Comparison of ENCODE assay signal across 34 cellular contexts in genomic region chr13:47719164-47719563, GRCh38.
"Had no signal": no experiment of that assay in that cellular context is flagged by ENCODE, and none has a peak within 500 bp of the region (broad histone marks: within the 10 kb centered on the region; RNA-seq: fewer than 3 reads in every experiment).

No MANE protein-coding gene starts in this region.

- H3K4me3 ChIP-seq: MG63 had no signal

- H3K27me3 ChIP-seq: MG63 had no signal

- H3K9me3 ChIP-seq: MG63 had no signal

- DNase-seq: Karpas-422, Kasumi-1, MG63, MM.1S, MV-4-11, NCI-H1048, NCI-H1092, NCI-H1092 treated with DMSO at 0.1 percent for 48 hours, NCI-H1105, NCI-H1105 treated with DMSO at 0.1 percent for 48 hours, NCI-H1417, NCI-H1417 treated with DMSO at 0.1 percent for 48 hours, NCI-H1436, NCI-H1436 treated with DMSO at 0.1 percent for 48 hours, NCI-H146, NCI-H1694, NCI-H1694 treated with DMSO at 0.1 percent for 48 hours, NCI-H187, NCI-H187 treated with DMSO at 0.1 percent for 48 hours, NCI-H1930, NCI-H2029, NCI-H2029 treated with DMSO at 0.1 percent for 48 hours, NCI-H2081, NCI-H2081 treated with DMSO at 0.1 percent for 48 hours, NCI-H2107, NCI-H2171, NCI-H2171 treated with DMSO at 0.1 percent for 48 hours, NCI-H2227 treated with DMSO at 0.1 percent for 48 hours, NCI-H226, NCI-H345, NCI-H446, NCI-H446 treated with DMSO at 0.1 percent for 48 hours, NCI-H510A, NCI-H510A treated with DMSO at 0.1 percent for 48 hours had no signal

- H3K36me3 ChIP-seq: MG63 had no signal
